9 cellular contexts compared by ENCODE assay signal in the genomic region with DNA sequence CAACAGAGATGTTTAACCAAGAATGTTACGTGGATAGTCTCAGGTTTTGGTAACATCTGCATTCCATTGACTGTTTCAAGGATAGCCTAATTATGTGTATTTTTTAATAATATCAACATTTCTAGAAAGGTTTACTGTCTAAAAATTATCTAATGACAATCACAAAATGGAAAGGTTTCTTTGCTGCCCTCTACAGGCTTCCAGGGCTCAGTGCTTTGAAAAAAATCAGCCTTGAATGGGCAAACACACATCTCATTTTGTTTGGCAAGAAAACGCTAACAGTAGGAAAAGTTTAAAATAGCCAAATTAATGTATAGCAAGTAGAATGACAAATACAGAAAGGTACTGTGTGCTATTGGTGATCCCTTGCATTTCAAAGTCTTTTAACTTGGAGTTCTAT.
DNase-seq lines count a peak whose midpoint lies in the region; ATAC-seq and TF ChIP-seq lines count a peak whose summit lies in the region.
"Had no signal": no experiment of that assay in that cellular context is flagged by ENCODE, and none has a peak within 500 bp of the region (broad histone marks: within the 10 kb centered on the region; RNA-seq: fewer than 3 reads in every experiment).

No MANE protein-coding gene starts in this region.

- no peak overlapping the region for H3K9ac ChIP-seq in PC-3 (ENCODE audit: low read length)

- no peak overlapping the region for H3K27ac Mint-ChIP-seq in activated naive CD4-positive, alpha-beta T cell treated with anti-CD3 and anti-CD28 coated beads for 36 hours

- H3K9me3 Mint-ChIP-seq in activated naive CD4-positive, alpha-beta T cell treated with anti-CD3 and anti-CD28 coated beads for 36 hours = no peaks in the 10 kb centered on the region

- no peaks in the 10 kb centered on the region for H3F3A ChIP-seq in PC-3 (ENCODE audit: low read length, unreplicated experiment)

- H3K4me3 ChIP-seq in PC-3 (ENCODE audit: low read length) = no peak overlapping the region

- POLR2A ChIA-PET in PC-3 (lab: Charles Lee; ENCODE audit: unreplicated experiment) = no interaction called here

- no peaks in the 10 kb centered on the region for H3K79me2 ChIP-seq in PC-3 (ENCODE audit: low read length)

- no peaks in the 10 kb centered on the region for H3K27me3 ChIP-seq in PC-3 (ENCODE audit: low read length)

- no peaks in the 10 kb centered on the region for H3K9me2 ChIP-seq in PC-3 (replicated peaks; ENCODE audit: low read length)

- H3K27me3 Mint-ChIP-seq in activated naive CD4-positive, alpha-beta T cell treated with anti-CD3 and anti-CD28 coated beads for 36 hours (ENCODE audit: low read depth) = no peaks in the 10 kb centered on the region

- DNase-seq in GM10266 (ENCODE audit: extremely low spot score) (peak; percentile 9), PC-3 (peak; percentile 50), fibroblast of peridontal ligament (ENCODE audit: extremely low read depth) (peak; percentile 30), KG1 (lab: John Stamatoyannopoulos, UW) (no peak), T-helper 2 cell (no peak)
- DNase-seq in activated naive CD4-positive, alpha-beta T cell treated with anti-CD3 and anti-CD28 coated beads for 36 hours = no peak

- TF ChIP-seq CTCF in 22Rv1 (IDR thresholded peaks at IDR 0.05) = peak; percentile 71
- TF ChIP-seq CTCF in GM10266 (IDR thresholded peaks at IDR 0.05; ENCODE audit: control insufficient read depth, insufficient read depth, low read depth, missing control alignments) = peak; percentile 53
- peak; percentile 72 for TF ChIP-seq CTCF in PC-3 (conservative IDR thresholded peaks at IDR 0.05; ENCODE audit: low read depth, low read length)

- no TSS peak for BruUV-seq in PC-3 (replicated peaks; lab: Mats Ljungman, UMichigan)

- no peaks in the 10 kb centered on the region for H3K36me3 Mint-ChIP-seq in activated naive CD4-positive, alpha-beta T cell treated with anti-CD3 and anti-CD28 coated beads for 36 hours (ENCODE audit: low read depth)

- CTCF ChIA-PET in PC-3 (lab: Charles Lee) = interaction anchor here (0.7 kb wide), 1 partner anchor 300 kb away, joined by 3 read pairs; no protein-coding TSS in a partner anchor
- CTCF ChIA-PET in activated naive CD4-positive, alpha-beta T cell treated with anti-CD3 and anti-CD28 coated beads for 36 hours (lab: Charles Lee) = interaction anchor here (1.2 kb wide), 1 partner anchor 21 kb away, joined by 4 read pairs; no protein-coding TSS in a partner anchor

- no peak overlapping the region for H3K4me3 Mint-ChIP-seq in activated naive CD4-positive, alpha-beta T cell treated with anti-CD3 and anti-CD28 coated beads for 36 hours

- H3K36me3 ChIP-seq in PC-3 (ENCODE audit: low read depth, low read length) = no peaks in the 10 kb centered on the region

- no peak overlapping the region for H2AFZ ChIP-seq in PC-3 (ENCODE audit: low read length)

- H3K4me2 ChIP-seq in PC-3 (ENCODE audit: low read length) = no peak overlapping the region

- ATAC-seq in PC-3 (no peak), GM18873 (IDR thresholded peaks at IDR 0.05; ENCODE audit: low FRiP score, unreplicated experiment) (no peak)
- ATAC-seq: sciatic nerve had no signal

- no peaks in the 10 kb centered on the region for H4K20me1 ChIP-seq in PC-3 (ENCODE audit: low read length)

- H3K9me3 ChIP-seq in PC-3 (ENCODE audit: low read length) = no peaks in the 10 kb centered on the region

- intact Hi-C loops in PC-3 (cut with micrococcal nuclease) = loop anchor here (10.0 kb wide), 1 partner anchor 483 kb away; no protein-coding TSS in a partner anchor
- intact Hi-C loops in activated naive CD4-positive, alpha-beta T cell treated with anti-CD3 and anti-CD28 coated beads for 36 hours (cut with micrococcal nuclease) = loop anchor here (1.0 to 5.0 kb wide), 2 partner anchors 204 to 1035 kb away; no protein-coding TSS in a partner anchor

- no peak overlapping the region for H3K27ac ChIP-seq in 22Rv1
- H3K27ac ChIP-seq in PC-3 (ENCODE audit: low read length) = no peak overlapping the region

- H3K4me1 Mint-ChIP-seq in activated naive CD4-positive, alpha-beta T cell treated with anti-CD3 and anti-CD28 coated beads for 36 hours (ENCODE audit: low read depth) = no peaks in the 10 kb centered on the region

- H3K4me1 ChIP-seq in PC-3 (ENCODE audit: insufficient read depth, low read length) = peaks cover 25% of the 10 kb centered on the region

Comparison
In these comparisons a context has a peak if more than half of its experiments do, and no peak if none do; other contexts are left out.
1. DNase-seq: peak in GM10266 (single experiment), PC-3 (single experiment) and fibroblast of peridontal ligament (single experiment); none in KG1 (single experiment), T-helper 2 cell (0 of 5) and activated naive CD4-positive, alpha-beta T cell treated with anti-CD3 and anti-CD28 coated beads for 36 hours (single experiment).
2. Peak in every context shown above with its lines, with median percentiles within 50 percentile points of each other: CTCF ChIP-seq.